Comparison of ENCODE assay signal across 15 cellular contexts in the genomic region with DNA sequence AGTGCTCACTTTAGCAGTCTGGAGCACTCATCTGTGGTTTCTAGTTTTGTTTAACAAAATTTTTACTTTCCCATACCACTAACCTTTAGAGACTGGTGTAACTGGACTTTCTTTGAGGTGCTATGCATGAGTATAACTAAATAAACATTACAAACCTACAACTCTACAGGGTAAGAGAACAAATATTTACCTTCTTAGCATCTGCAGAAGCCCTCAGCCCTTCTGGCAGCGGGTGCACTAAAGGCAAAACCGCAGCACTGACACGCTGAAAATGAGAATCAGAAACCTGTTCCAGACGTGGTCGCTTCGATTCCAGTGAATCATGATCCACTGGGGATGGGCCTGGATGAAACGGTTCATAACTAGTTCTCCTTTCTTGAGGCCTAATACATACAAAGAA. TPM values are rescaled to one million over a fixed set of nuclear protein-coding genes. Genes with fewer than 3 reads are reported as not detected.
DNase-seq lines count a peak whose midpoint lies in the region; TF ChIP-seq lines count a peak whose summit lies in the region.
"Had no signal": no experiment of that assay in that cellular context is flagged by ENCODE, and none has a peak within 500 bp of the region (broad histone marks: within the 10 kb centered on the region; RNA-seq: fewer than 3 reads in every experiment).

No MANE protein-coding gene starts in this region.

- no peak overlapping the region for H3K4me3 ChIP-seq in epithelial cell of esophagus (ENCODE audit: low read length)
- no peak overlapping the region for H3K4me3 ChIP-seq in ascending aorta
- H3K4me3 ChIP-seq: esophagus muscularis mucosa had no signal

- no peak for TF ChIP-seq CTCF in epithelial cell of esophagus (IDR thresholded peaks at IDR 0.05; ENCODE audit: insufficient read depth, low read depth, low read length, missing control alignments)
- TF ChIP-seq CTCF in ascending aorta (IDR thresholded peaks at IDR 0.05): no peak

- H3K36me3 ChIP-seq in ascending aorta: peaks cover 8 to 37% of the 10 kb centered on the region in 2 donors

- intact Hi-C loops in ascending aorta (cut with DNase I): no loop called here

- H3K27me3 ChIP-seq in ascending aorta: no peaks in the 10 kb centered on the region
- H3K27me3 ChIP-seq: esophagus muscularis mucosa had no signal

- DNase-seq in NCI-H2107 treated with DMSO at 0.1 percent for 48 hours (lab: John Stamatoyannopoulos, UW; ENCODE audit: unreplicated experiment): peak; percentile 17
- DNase-seq in NCI-H2107 (lab: John Stamatoyannopoulos, UW): no peak
- peak; percentile 84 to 85 for DNase-seq in NCI-H526 (lab: John Stamatoyannopoulos, UW)
- DNase-seq in epithelial cell of esophagus (ENCODE audit: low read depth): peak; percentile 70
- peak; percentile 25 for DNase-seq in stromal cell of bone marrow (ENCODE audit: low read depth)
- no peak for DNase-seq in ascending aorta (ENCODE audit: low spot score in 2 of 2)
- no peak for DNase-seq in GM19240 (ENCODE audit: insufficient read length, low spot score)
- DNase-seq in AG20443 (ENCODE audit: low spot score): no peak
- DNase-seq: ACHN; activated CD8-positive, alpha-beta memory T cell treated with anti-CD3 and anti-CD28 coated beads for 24 hours; activated naive CD4-positive, alpha-beta T cell treated with anti-CD3 and anti-CD28 coated beads for 36 hours; DMS 273 treated with DMSO at 0.1 percent for 48 hours; stimulated activated CD4-positive, alpha-beta T cell treated with anti-CD3 and anti-CD28 coated beads, Interleukin-12 subunit alpha, Interleukin-12 subunit beta, amount 100 ng/mL, for 4 hours had no signal

- no peak overlapping the region for H3K27ac ChIP-seq in ascending aorta
- H3K27ac ChIP-seq: esophagus muscularis mucosa, KMS-11 had no signal

- no peaks in the 10 kb centered on the region for H3K9me3 ChIP-seq in ascending aorta
- H3K9me3 ChIP-seq: esophagus muscularis mucosa had no signal

- no peaks in the 10 kb centered on the region for H3K4me1 ChIP-seq in ascending aorta
- H3K4me1 ChIP-seq: esophagus muscularis mucosa had no signal

RNA-seq across cellular contexts. Expression of gene NCOR1, which starts 43.7 kb away (rescaled TPM):
- total RNA-seq in ascending aorta: 81.0 TPM

RNA-seq across cellular contexts. Expression of gene PIGL, which starts 45.4 kb away (rescaled TPM):
- total RNA-seq in ascending aorta: 6.2 TPM

Comparison
In these comparisons a context has a peak if more than half of its experiments do, and no peak if none do; other contexts are left out.
1. DNase-seq: peak in NCI-H2107 treated with DMSO at 0.1 percent for 48 hours (single experiment), NCI-H526 (2 of 2), epithelial cell of esophagus (single experiment) and stromal cell of bone marrow (single experiment); none in NCI-H2107 (single experiment), ascending aorta (0 of 2), GM19240 (single experiment) and AG20443 (single experiment).